ENCODE assay signal across 8 cellular contexts in genomic region chr2:64523667-64524603, GRCh38. TPM values are rescaled to one million over a fixed set of nuclear protein-coding genes. Genes with fewer than 3 reads are reported as not detected.
DNase-seq lines count a peak whose midpoint lies in the region; ATAC-seq and TF ChIP-seq lines count a peak whose summit lies in the region.

TSS of gene AFTPH (plus strand) at chr2:64524328. CDS start at chr2:64551475, 27,147 bp downstream.

- H3K4me1 ChIP-seq in KMS-11 (ENCODE audit: low read depth, poor library complexity, severe bottlenecking): peaks cover 27% of the 10 kb centered on the region
- peaks cover 0 to 8% (median 3%) of the 10 kb centered on the region in 4 donors for H3K4me1 ChIP-seq in Peyer's patch
- peaks cover 0 to 23% of the 10 kb centered on the region in 2 donors for H3K4me1 ChIP-seq in muscle layer of duodenum (ENCODE audit: control insufficient read depth in 1 of 2, insufficient read depth in 2 of 2, low read length in 2 of 2)

- H3K27me3 ChIP-seq in KMS-11 (ENCODE audit: insufficient read depth, low read depth) (no peaks in the 10 kb centered on the region), Peyer's patch (no peaks in the 10 kb centered on the region), muscle layer of duodenum (ENCODE audit: low read depth, low read length) (no peaks in the 10 kb centered on the region)

- peak within 1 kb of the TSS; percentile 98 for H3K4me3 ChIP-seq in KMS-11 (IDR thresholded peaks at IDR 0.05; ENCODE audit: insufficient read depth, low read depth, low read length)
- peak within 1 kb of the TSS; percentile 65 to 97 (median 92) for H3K4me3 ChIP-seq in Peyer's patch
- H3K4me3 ChIP-seq in muscle layer of duodenum (ENCODE audit: low read depth in 1 of 2, low read length in 2 of 2): peak within 1 kb of the TSS; percentile 85 to 98

- no peak for TF ChIP-seq CTCF in KMS-11 (conservative IDR thresholded peaks at IDR 0.05; ENCODE audit: low read depth, low read length)
- TF ChIP-seq CTCF in Peyer's patch (IDR thresholded peaks at IDR 0.05): no peak

- no peaks in the 10 kb centered on the region for H4K20me1 ChIP-seq in KMS-11 (ENCODE audit: insufficient read depth)

- peaks cover 41% of the 10 kb centered on the region for H3K79me2 ChIP-seq in KMS-11 (ENCODE audit: insufficient read depth, low read depth)

- no peaks in the 10 kb centered on the region for H3K36me3 ChIP-seq in KMS-11 (ENCODE audit: insufficient read depth)
- no peaks in the 10 kb centered on the region for H3K36me3 ChIP-seq in Peyer's patch
- no peaks in the 10 kb centered on the region for H3K36me3 ChIP-seq in muscle layer of duodenum (ENCODE audit: control insufficient read depth in 1 of 2, insufficient read depth in 2 of 2, low read length in 2 of 2)

- peak within 1 kb of the TSS; percentile 61 for H3K9ac ChIP-seq in KMS-11

- DNase-seq in DMS53 (lab: John Stamatoyannopoulos, UW): peak; percentile 99
- peak; percentile 98 to 99 (median 99) for DNase-seq in Peyer's patch
- peak; percentile 98 to 99 for DNase-seq in activated T-cell treated with anti-CD3 and anti-CD28 coated beads, Interleukin-2, amount 50 U/mL, for 48 hours
- peak; percentile 99 to 100 for DNase-seq in stimulated activated CD8-positive, alpha-beta memory T cell treated with anti-CD3 and anti-CD28 coated beads, Interleukin-7, amount 100 ng/mL, for 4 hours (ENCODE audit: low read depth in 2 of 2)

- ATAC-seq in GM21723 (IDR thresholded peaks at IDR 0.05; ENCODE audit: unreplicated experiment) (peak; percentile 86), esophagus mucosa (peak; percentile 99)

- H3K27ac ChIP-seq in KMS-11 (peak within 1 kb of the TSS; percentile 73), Peyer's patch (peak within 1 kb of the TSS; percentile 90 to 98 (median 97)), muscle layer of duodenum (ENCODE audit: low read length) (peak within 1 kb of the TSS; percentile 98)

- TF ChIP-seq POLR2A in Peyer's patch (IDR thresholded peaks at IDR 0.05): peak; percentile 75 to 91

- H2AFZ ChIP-seq in KMS-11 (ENCODE audit: low read depth): peak within 1 kb of the TSS; percentile 77

- H3K9me3 ChIP-seq in Peyer's patch (no peaks in the 10 kb centered on the region), muscle layer of duodenum (ENCODE audit: control insufficient read depth in 1 of 2, low read length in 2 of 2) (no peaks in the 10 kb centered on the region)

- H3K4me2 ChIP-seq in KMS-11: peak within 1 kb of the TSS; percentile 94

RNA-seq across cellular contexts. Expression of gene AFTPH, which starts in this region (rescaled TPM):
- total RNA-seq in Peyer's patch (10 to 100 TPM; 41.7 to 79.0 (median 69.3) TPM), esophagus mucosa (28.3 TPM)

Comparison
In these comparisons a context has a peak if more than half of its experiments do, and no peak if none do; other contexts are left out.
1. Peak in every context shown above with its lines: DNase-seq, ATAC-seq, H3K4me3 ChIP-seq and H3K27ac ChIP-seq.